Comparison of ENCODE assay signal across 1 cellular context in genomic region chr10:79322616-79323566, GRCh38.
TF ChIP-seq lines count a peak whose summit lies in the region.

No MANE protein-coding gene starts in this region.

TF ChIP-seq in GM23338, 12 proteins besides CTCF, POLR2A, EP300 and RAD21 (continued from another document):
- TF ChIP-seq, protein P1, sequence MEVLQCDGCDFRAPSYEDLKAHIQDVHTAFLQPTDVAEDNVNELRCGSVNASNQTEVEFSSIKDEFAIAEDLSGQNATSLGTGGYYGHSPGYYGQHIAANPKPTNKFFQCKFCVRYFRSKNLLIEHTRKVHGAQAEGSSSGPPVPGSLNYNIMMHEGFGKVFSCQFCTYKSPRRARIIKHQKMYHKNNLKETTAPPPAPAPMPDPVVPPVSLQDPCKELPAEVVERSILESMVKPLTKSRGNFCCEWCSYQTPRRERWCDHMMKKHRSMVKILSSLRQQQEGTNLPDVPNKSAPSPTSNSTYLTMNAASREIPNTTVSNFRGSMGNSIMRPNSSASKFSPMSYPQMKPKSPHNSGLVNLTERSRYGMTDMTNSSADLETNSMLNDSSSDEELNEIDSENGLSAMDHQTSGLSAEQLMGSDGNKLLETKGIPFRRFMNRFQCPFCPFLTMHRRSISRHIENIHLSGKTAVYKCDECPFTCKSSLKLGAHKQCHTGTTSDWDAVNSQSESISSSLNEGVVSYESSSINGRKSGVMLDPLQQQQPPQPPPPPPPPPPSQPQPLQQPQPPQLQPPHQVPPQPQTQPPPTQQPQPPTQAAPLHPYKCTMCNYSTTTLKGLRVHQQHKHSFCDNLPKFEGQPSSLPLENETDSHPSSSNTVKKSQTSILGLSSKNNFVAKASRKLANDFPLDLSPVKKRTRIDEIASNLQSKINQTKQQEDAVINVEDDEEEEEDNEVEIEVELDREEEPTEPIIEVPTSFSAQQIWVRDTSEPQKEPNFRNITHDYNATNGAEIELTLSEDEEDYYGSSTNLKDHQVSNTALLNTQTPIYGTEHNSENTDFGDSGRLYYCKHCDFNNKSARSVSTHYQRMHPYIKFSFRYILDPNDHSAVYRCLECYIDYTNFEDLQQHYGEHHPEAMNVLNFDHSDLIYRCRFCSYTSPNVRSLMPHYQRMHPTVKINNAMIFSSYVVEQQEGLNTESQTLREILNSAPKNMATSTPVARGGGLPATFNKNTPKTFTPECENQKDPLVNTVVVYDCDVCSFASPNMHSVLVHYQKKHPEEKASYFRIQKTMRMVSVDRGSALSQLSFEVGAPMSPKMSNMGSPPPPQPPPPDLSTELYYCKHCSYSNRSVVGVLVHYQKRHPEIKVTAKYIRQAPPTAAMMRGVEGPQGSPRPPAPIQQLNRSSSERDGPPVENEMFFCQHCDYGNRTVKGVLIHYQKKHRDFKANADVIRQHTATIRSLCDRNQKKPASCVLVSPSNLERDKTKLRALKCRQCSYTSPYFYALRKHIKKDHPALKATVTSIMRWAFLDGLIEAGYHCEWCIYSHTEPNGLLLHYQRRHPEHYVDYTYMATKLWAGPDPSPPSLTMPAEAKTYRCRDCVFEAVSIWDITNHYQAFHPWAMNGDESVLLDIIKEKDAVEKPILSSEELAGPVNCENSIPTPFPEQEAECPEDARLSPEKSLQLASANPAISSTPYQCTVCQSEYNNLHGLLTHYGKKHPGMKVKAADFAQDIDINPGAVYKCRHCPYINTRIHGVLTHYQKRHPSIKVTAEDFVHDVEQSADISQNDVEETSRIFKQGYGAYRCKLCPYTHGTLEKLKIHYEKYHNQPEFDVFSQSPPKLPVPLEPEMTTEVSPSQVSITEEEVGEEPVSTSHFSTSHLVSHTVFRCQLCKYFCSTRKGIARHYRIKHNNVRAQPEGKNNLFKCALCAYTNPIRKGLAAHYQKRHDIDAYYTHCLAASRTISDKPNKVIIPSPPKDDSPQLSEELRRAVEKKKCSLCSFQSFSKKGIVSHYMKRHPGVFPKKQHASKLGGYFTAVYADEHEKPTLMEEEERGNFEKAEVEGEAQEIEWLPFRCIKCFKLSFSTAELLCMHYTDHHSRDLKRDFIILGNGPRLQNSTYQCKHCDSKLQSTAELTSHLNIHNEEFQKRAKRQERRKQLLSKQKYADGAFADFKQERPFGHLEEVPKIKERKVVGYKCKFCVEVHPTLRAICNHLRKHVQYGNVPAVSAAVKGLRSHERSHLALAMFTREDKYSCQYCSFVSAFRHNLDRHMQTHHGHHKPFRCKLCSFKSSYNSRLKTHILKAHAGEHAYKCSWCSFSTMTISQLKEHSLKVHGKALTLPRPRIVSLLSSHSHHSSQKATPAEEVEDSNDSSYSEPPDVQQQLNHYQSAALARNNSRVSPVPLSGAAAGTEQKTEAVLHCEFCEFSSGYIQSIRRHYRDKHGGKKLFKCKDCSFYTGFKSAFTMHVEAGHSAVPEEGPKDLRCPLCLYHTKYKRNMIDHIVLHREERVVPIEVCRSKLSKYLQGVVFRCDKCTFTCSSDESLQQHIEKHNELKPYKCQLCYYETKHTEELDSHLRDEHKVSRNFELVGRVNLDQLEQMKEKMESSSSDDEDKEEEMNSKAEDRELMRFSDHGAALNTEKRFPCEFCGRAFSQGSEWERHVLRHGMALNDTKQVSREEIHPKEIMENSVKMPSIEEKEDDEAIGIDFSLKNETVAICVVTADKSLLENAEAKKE (CRISPR knock-in tag; IDR thresholded peaks at IDR 0.05), result no peak
- TF ChIP-seq EZH2 (IDR thresholded peaks at IDR 0.05; ENCODE audit: low read depth, unreplicated experiment) (no peak), ZNF331 (CRISPR knock-in tag; IDR thresholded peaks at IDR 0.05; ENCODE audit: low read depth) (no peak)
